Comparison of ENCODE assay signal across 12 cellular contexts in the genomic region with DNA sequence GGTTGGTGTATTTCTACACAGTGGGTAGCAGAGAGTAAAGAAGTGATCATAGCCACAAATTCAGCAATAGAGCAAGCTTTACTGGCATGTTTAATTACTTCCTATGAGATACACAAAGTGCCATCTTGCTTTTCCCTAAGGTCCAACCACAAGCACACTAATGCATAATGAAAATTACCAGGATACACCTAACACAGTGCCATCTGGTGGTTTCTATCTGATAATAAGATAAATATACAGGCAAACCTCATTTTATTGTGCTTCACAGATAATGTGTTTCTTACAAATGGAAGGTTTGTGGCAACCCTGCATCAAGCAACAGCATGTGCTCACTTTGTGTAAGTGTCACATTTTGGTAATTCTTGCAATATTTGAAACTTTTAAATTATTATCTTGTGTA.
A peak's percentile ranks its signal among the peaks of the same experiment; 100 is the strongest.
DNase-seq lines count a peak whose midpoint lies in the region; ATAC-seq and TF ChIP-seq lines count a peak whose summit lies in the region.
"Had no signal": no experiment of that assay in that cellular context is flagged by ENCODE, and none has a peak within 500 bp of the region (broad histone marks: within the 10 kb centered on the region; RNA-seq: fewer than 3 reads in every experiment).

No MANE protein-coding gene starts in this region.

- in situ Hi-C loops in GM13976 (cut with MboI; ENCODE audit: low sequenced_read_pairs, unreplicated experiment) = no loop called here

- H3K9me3 ChIP-seq in OCI-LY7 (ENCODE audit: low read length) (no peaks in the 10 kb centered on the region), smooth muscle cell (replicated peaks; ENCODE audit: low read depth) (no peaks in the 10 kb centered on the region)

- no peaks in the 10 kb centered on the region for H3K79me2 ChIP-seq in OCI-LY7 (ENCODE audit: insufficient read depth, low read depth, low read length)
- no peaks in the 10 kb centered on the region for H3K79me2 ChIP-seq in smooth muscle cell (ENCODE audit: low read depth)

- no peaks in the 10 kb centered on the region for H4K20me1 ChIP-seq in OCI-LY7 (ENCODE audit: insufficient read depth, low read length)
- no peaks in the 10 kb centered on the region for H4K20me1 ChIP-seq in smooth muscle cell (ENCODE audit: low read depth)

- H2AFZ ChIP-seq in OCI-LY7 (ENCODE audit: low read length) (no peak overlapping the region), smooth muscle cell (ENCODE audit: low read depth) (no peak overlapping the region)

- H3K4me3 ChIP-seq in OCI-LY7 (ENCODE audit: low read depth, low read length, poor library complexity, severe bottlenecking) (no peak overlapping the region), epithelial cell of esophagus (ENCODE audit: low read length) (no peak overlapping the region), smooth muscle cell (no peak overlapping the region), H7 (ENCODE audit: insufficient read depth, low read depth, low read length) (no peak overlapping the region)

- H3K4me2 ChIP-seq in OCI-LY7 (ENCODE audit: low read length) = no peak overlapping the region
- H3K4me2 ChIP-seq in smooth muscle cell = no peak overlapping the region

- H3K9ac ChIP-seq in smooth muscle cell (ENCODE audit: low read depth) = no peak overlapping the region

- no TSS peak for BruUV-seq in OCI-LY7 (replicated peaks; lab: Mats Ljungman, UMichigan)

- H3K27ac ChIP-seq in OCI-LY7 (ENCODE audit: low read depth, low read length, poor library complexity, severe bottlenecking) (no peak overlapping the region), smooth muscle cell (ENCODE audit: low read depth) (no peak overlapping the region)

- H3K4me1 ChIP-seq in OCI-LY7 (ENCODE audit: insufficient read depth, low read length, poor library complexity, severe bottlenecking) = no peaks in the 10 kb centered on the region
- no peaks in the 10 kb centered on the region for H3K4me1 ChIP-seq in smooth muscle cell (ENCODE audit: low read depth)

- DNase-seq in NCI-H748 (lab: John Stamatoyannopoulos, UW; ENCODE audit: unreplicated experiment) = peak; percentile 26
- no peak for DNase-seq in NCI-H748 treated with DMSO at 0.1 percent for 48 hours (lab: John Stamatoyannopoulos, UW)
- DNase-seq in OCI-LY7 (ENCODE audit: low spot score) = no peak
- DNase-seq in epithelial cell of esophagus (ENCODE audit: low read depth) = peak; percentile 25
- no peak for DNase-seq in smooth muscle cell (lab: John Stamatoyannopoulos, UW; ENCODE audit: unreplicated experiment)
- DNase-seq in H7 = no peak
- no peak for DNase-seq in GM13976 (ENCODE audit: low spot score)
- DNase-seq: naive thymus-derived CD8-positive, alpha-beta T cell; NCI-H1048; stimulated activated CD4-positive, alpha-beta T cell treated with anti-CD3 and anti-CD28 coated beads, Interleukin-4, amount 100 ng/mL, for 4 hours; T1000 had no signal

- H3F3A ChIP-seq in smooth muscle cell (ENCODE audit: low read depth) = no peaks in the 10 kb centered on the region

- CTCF ChIA-PET in OCI-LY7 (lab: Charles Lee; ENCODE audit: unreplicated experiment) = no interaction called here

- peak; percentile 49; the same call in 1 of the 2 replicates for TF ChIP-seq CTCF in OCI-LY7 (conservative IDR thresholded peaks at IDR 0.05; ENCODE audit: low read length)
- peak; percentile 9 for TF ChIP-seq CTCF in epithelial cell of esophagus (IDR thresholded peaks at IDR 0.05; ENCODE audit: insufficient read depth, low read depth, low read length, missing control alignments)
- TF ChIP-seq CTCF in smooth muscle cell (IDR thresholded peaks at IDR 0.05; ENCODE audit: borderline replicate concordance, insufficient read depth, poor library complexity, severe bottlenecking) = peak; percentile 35
- TF ChIP-seq CTCF in GM13976 (IDR thresholded peaks at IDR 0.05; ENCODE audit: borderline replicate concordance, control extremely low read depth, extremely low read depth, insufficient read depth, missing control alignments) = no peak

- H3K9me2 ChIP-seq in OCI-LY7 (ENCODE audit: insufficient read depth, low read length) = no peaks in the 10 kb centered on the region; the same call in 1 of the 2 replicates

- H3K27me3 ChIP-seq in smooth muscle cell (ENCODE audit: low read depth) = no peaks in the 10 kb centered on the region
- no peaks in the 10 kb centered on the region for H3K27me3 ChIP-seq in H7 (ENCODE audit: control insufficient read depth, insufficient read depth, low read length)

- no peaks in the 10 kb centered on the region for H3K36me3 ChIP-seq in OCI-LY7 (ENCODE audit: insufficient read depth, low read length)
- H3K36me3 ChIP-seq in smooth muscle cell (ENCODE audit: low read depth) = no peaks in the 10 kb centered on the region
- H3K36me3 ChIP-seq in H7 (replicated peaks; ENCODE audit: control insufficient read depth, insufficient read depth, low read length) = no peaks in the 10 kb centered on the region

- POLR2A ChIA-PET in OCI-LY7 (lab: Charles Lee) = no interaction called here

- no peak for ATAC-seq in GM21528 (IDR thresholded peaks at IDR 0.05; ENCODE audit: low FRiP score, unreplicated experiment)
- ATAC-seq: naive thymus-derived CD8-positive, alpha-beta T cell had no signal

- intact Hi-C loops in OCI-LY7 (cut with micrococcal nuclease; ENCODE audit: unreplicated experiment) = no loop called here

Comparison
In these comparisons a context has a peak if more than half of its experiments do, and no peak if none do; other contexts are left out.
1. DNase-seq: peak in NCI-H748 (single experiment) and epithelial cell of esophagus (single experiment); none in NCI-H748 treated with DMSO at 0.1 percent for 48 hours (single experiment), OCI-LY7 (single experiment), smooth muscle cell (single experiment), H7 (single experiment) and GM13976 (single experiment).